ENCODE assay signal across 1 cellular context in genomic region chr12:56080556-56081138, GRCh38.
TF ChIP-seq lines count a peak whose summit lies in the region.

No MANE protein-coding gene starts in this region.

TF ChIP-seq in IMR-90, 13 proteins besides CTCF, POLR2A, EP300 and RAD21 (continued from another document):
- TF ChIP-seq NFE2L2 (IDR thresholded peaks at IDR 0.05; ENCODE audit: low read depth, low read length) (no peak), USF2 (IDR thresholded peaks at IDR 0.05; ENCODE audit: low read depth, low read length) (no peak), ELK1 (IDR thresholded peaks at IDR 0.05; ENCODE audit: borderline replicate concordance, low read depth, low read length) (no peak), MXI1 (IDR thresholded peaks at IDR 0.05; ENCODE audit: borderline replicate concordance, low read depth, low read length) (no peak), BHLHE40 (IDR thresholded peaks at IDR 0.05; ENCODE audit: low read depth, low read length) (no peak), FOS (IDR thresholded peaks at IDR 0.05; ENCODE audit: low read depth, low read length) (no peak), MAZ (IDR thresholded peaks at IDR 0.05; ENCODE audit: borderline replicate concordance, low read depth, low read length) (no peak)
